In the genomic region with DNA sequence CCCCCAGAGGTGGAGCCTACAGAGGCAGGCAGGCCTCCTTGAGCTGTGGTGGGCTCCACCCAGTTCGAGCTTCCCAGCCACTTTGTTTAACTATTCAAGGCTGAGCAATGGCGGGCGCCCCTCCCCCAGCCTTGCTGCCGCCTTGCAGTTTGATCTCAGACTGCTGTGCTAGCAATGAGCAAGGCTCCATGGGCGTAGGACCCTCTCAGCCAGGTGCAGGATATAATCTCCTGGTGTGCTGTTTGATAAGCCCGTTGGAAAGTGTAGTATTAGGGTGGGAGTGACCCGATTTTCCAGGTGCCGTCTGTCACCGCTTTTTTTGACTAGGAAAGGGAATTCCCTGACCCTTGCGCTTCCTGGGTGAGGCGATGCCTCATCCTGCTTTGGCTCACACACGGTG, we compare ENCODE assay signal across 6 cellular contexts.
DNase-seq lines count a peak whose midpoint lies in the region; ATAC-seq and TF ChIP-seq lines count a peak whose summit lies in the region.
"Not testable (repeated sequence)": the region's sequence is repeated elsewhere in the genome, so short reads cannot be mapped to it uniquely, and the experiment has no call there.

No MANE protein-coding gene starts in this region.

- H3K9me3 Mint-ChIP-seq in chondrocyte (ENCODE audit: low read depth): peaks cover 14% of the 10 kb centered on the region
- not testable (repeated sequence) for H3K9me3 Mint-ChIP-seq in osteocyte (ENCODE audit: unreplicated experiment)

- H3K27ac Mint-ChIP-seq in chondrocyte (ENCODE audit: unreplicated experiment); osteocyte (ENCODE audit: unreplicated experiment): not testable (repeated sequence)

- ATAC-seq in Right ventricle myocardium inferior, left lobe of liver: not testable (repeated sequence)

- not testable (repeated sequence) for H3K4me1 ChIP-seq in suprapubic skin

- not testable (repeated sequence) for H3K27me3 ChIP-seq in suprapubic skin

- not testable (repeated sequence) for DNase-seq in Jurkat, Clone E6-1 (ENCODE audit: low read depth, low spot score)
- DNase-seq in chondrocyte (ENCODE audit: low spot score) (peak; percentile 37), Right ventricle myocardium inferior (ENCODE audit: missing footprints) (peak; percentile 16), left lobe of liver (ENCODE audit: low spot score) (peak; percentile 21), osteocyte (ENCODE audit: extremely low spot score, unreplicated experiment) (peak; percentile 67), suprapubic skin (ENCODE audit: low spot score in 2 of 2) (peak; percentile 27 to 31)

- H3K4me3 ChIP-seq in Jurkat, Clone E6-1 (ENCODE audit: low read length): peak overlapping the region; percentile 37
- H3K4me3 ChIP-seq in suprapubic skin: not testable (repeated sequence)

- TF ChIP-seq POLR2A in suprapubic skin (IDR thresholded peaks at IDR 0.05): not testable (repeated sequence)

- not testable (repeated sequence) for H3K36me3 Mint-ChIP-seq in chondrocyte (ENCODE audit: low read depth); osteocyte (ENCODE audit: unreplicated experiment)

- H3K36me3 ChIP-seq in suprapubic skin: not testable (repeated sequence)

- WGBS in suprapubic skin: 93% methylated on average over 8 of the region's 12 CpGs

- intact Hi-C loops in Right ventricle myocardium inferior (cut with DNase I): not testable (repeated sequence)

- TF ChIP-seq CTCF in chondrocyte (IDR thresholded peaks at IDR 0.05); osteocyte (IDR thresholded peaks at IDR 0.05); suprapubic skin (IDR thresholded peaks at IDR 0.05): not testable (repeated sequence)

- H3K4me3 Mint-ChIP-seq in chondrocyte (ENCODE audit: unreplicated experiment); osteocyte (ENCODE audit: unreplicated experiment): not testable (repeated sequence)

- H3K27ac ChIP-seq in suprapubic skin: not testable (repeated sequence)

- H3K27me3 Mint-ChIP-seq in chondrocyte (ENCODE audit: low read depth) (peaks cover 32% of the 10 kb centered on the region), osteocyte (ENCODE audit: unreplicated experiment) (peaks cover 35% of the 10 kb centered on the region)

- H3K9me3 ChIP-seq in suprapubic skin: not testable (repeated sequence)

- not testable (repeated sequence) for TF ChIP-seq EP300 in suprapubic skin (IDR thresholded peaks at IDR 0.05)

- H3K4me1 Mint-ChIP-seq in chondrocyte (ENCODE audit: low read depth); osteocyte (ENCODE audit: unreplicated experiment): not testable (repeated sequence)
